Comparison of ENCODE assay signal across 10 cellular contexts in the genomic region with DNA sequence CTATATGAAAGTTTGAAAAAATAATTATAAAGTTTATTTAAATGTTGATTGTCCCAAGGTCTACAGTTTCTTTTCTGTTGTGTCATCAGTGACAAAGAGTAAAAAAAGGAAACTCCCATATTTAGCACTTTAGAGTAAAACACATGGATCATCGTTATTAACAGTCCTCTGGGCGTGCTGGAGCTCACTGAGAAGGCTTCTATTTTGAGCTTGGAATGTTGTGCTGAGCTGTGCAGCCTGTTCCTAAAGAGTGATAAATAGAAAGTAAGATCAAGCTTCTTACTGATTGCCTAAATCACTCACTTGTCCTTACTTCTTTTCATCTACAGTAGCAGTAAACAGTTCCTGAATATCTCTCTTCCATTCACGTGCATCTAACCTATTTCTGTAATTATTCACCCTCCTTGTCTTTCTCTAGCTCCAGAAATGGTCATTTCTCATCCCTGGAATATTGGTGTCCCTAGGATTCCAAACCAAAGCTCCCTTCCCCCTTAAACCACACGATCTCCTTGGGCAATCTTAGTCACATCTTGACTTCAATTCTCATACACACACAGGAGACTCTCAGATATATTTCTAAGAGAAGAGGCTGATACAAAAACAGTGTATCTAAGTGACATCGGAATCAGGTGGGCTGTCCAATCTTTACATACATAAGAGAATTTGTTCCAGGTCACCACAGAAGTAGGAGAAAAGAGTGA. TPM values are rescaled to one million over a fixed set of nuclear protein-coding genes. Genes with fewer than 3 reads are reported as not detected.
DNase-seq lines count a peak whose midpoint lies in the region; ATAC-seq lines count a peak whose summit lies in the region.
"Had no signal": no experiment of that assay in that cellular context is flagged by ENCODE, and none has a peak within 500 bp of the region (broad histone marks: within the 10 kb centered on the region; RNA-seq: fewer than 3 reads in every experiment).

No MANE protein-coding gene starts in this region.

- peak overlapping the region; percentile 51 for H3K4me3 ChIP-seq in adipocyte (ENCODE audit: low read length)
- no peak overlapping the region for H3K4me3 ChIP-seq in muscle layer of colon (ENCODE audit: low read depth in 1 of 2, low read length in 2 of 2)
- H3K4me3 ChIP-seq: body of pancreas had no signal

- H3K27me3 ChIP-seq in adipocyte (replicated peaks; ENCODE audit: control insufficient read depth, insufficient read depth, low read length) (no peaks in the 10 kb centered on the region), muscle layer of colon (ENCODE audit: control insufficient read depth in 1 of 2, insufficient read depth in 2 of 2, low read length in 2 of 2) (no peaks in the 10 kb centered on the region)
- H3K27me3 ChIP-seq: body of pancreas had no signal

- peaks cover 11% of the 10 kb centered on the region for H3K9me3 Mint-ChIP-seq in stimulated activated naive CD8-positive, alpha-beta T cell treated with anti-CD3 and anti-CD28 coated beads, Interleukin-15, Interleukin-2, amounts not matched to agents 100 ng/mL and 50 ng/mL, for 24 hours

- H3K9ac ChIP-seq in adipocyte (ENCODE audit: low read length), result no peak overlapping the region
- H3K9ac ChIP-seq in muscle layer of colon (ENCODE audit: low read length), result no peak overlapping the region

- peaks cover 85% of the 10 kb centered on the region for H3K36me3 Mint-ChIP-seq in stimulated activated naive CD8-positive, alpha-beta T cell treated with anti-CD3 and anti-CD28 coated beads, Interleukin-15, Interleukin-2, amounts not matched to agents 100 ng/mL and 50 ng/mL, for 24 hours (ENCODE audit: low read depth)
- H3K36me3 Mint-ChIP-seq: WTC11 had no signal

- peak overlapping the region; percentile 79 for H3K27ac Mint-ChIP-seq in stimulated activated naive CD8-positive, alpha-beta T cell treated with anti-CD3 and anti-CD28 coated beads, Interleukin-15, Interleukin-2, amounts not matched to agents 100 ng/mL and 50 ng/mL, for 24 hours
- H3K27ac Mint-ChIP-seq: WTC11 had no signal

- no peaks in the 10 kb centered on the region for H3K27me3 Mint-ChIP-seq in stimulated activated naive CD8-positive, alpha-beta T cell treated with anti-CD3 and anti-CD28 coated beads, Interleukin-15, Interleukin-2, amounts not matched to agents 100 ng/mL and 50 ng/mL, for 24 hours

- ATAC-seq in stimulated activated naive CD8-positive, alpha-beta T cell treated with anti-CD3 and anti-CD28 coated beads, Interleukin-15, Interleukin-2, amounts not matched to agents 100 U/mL and 50 U/mL, for 24 hours, result no peak
- no peak for ATAC-seq in GM19324 (IDR thresholded peaks at IDR 0.05; ENCODE audit: low FRiP score, unreplicated experiment)
- ATAC-seq: body of pancreas had no signal

- no peaks in the 10 kb centered on the region for H3K9me3 ChIP-seq in adipocyte (ENCODE audit: control insufficient read depth, low read length)
- no peaks in the 10 kb centered on the region for H3K9me3 ChIP-seq in muscle layer of colon (ENCODE audit: low read length)
- H3K9me3 ChIP-seq: body of pancreas had no signal

- H3K4me3 Mint-ChIP-seq in stimulated activated naive CD8-positive, alpha-beta T cell treated with anti-CD3 and anti-CD28 coated beads, Interleukin-15, Interleukin-2, amounts not matched to agents 100 ng/mL and 50 ng/mL, for 24 hours, result peak overlapping the region; percentile 35
- H3K4me3 Mint-ChIP-seq: WTC11 had no signal

- H3K4me1 ChIP-seq in adipocyte (ENCODE audit: control insufficient read depth, insufficient read depth, low read length) (peaks cover 10% of the 10 kb centered on the region), muscle layer of colon (ENCODE audit: insufficient read depth, low read length) (peaks cover 37% of the 10 kb centered on the region)
- H3K4me1 ChIP-seq: body of pancreas had no signal

- H3K27ac ChIP-seq in muscle layer of colon (ENCODE audit: low read depth, low read length), result peak overlapping the region; percentile 57
- H3K27ac ChIP-seq: body of pancreas had no signal

- no peak for DNase-seq in stimulated activated naive CD8-positive, alpha-beta T cell treated with anti-CD3 and anti-CD28 coated beads, Interleukin-15, Interleukin-2, amounts not matched to agents 100 U/mL and 50 U/mL, for 24 hours
- DNase-seq in adipocyte (ENCODE audit: low read depth), result peak; percentile 53
- DNase-seq in stimulated activated CD4-positive, alpha-beta T cell treated with anti-CD3 and anti-CD28 coated beads, Interleukin-4, amount 100 ng/mL, for 24 hours, result no peak
- DNase-seq in NCI-H345 treated with DMSO at 0.1 percent for 48 hours (lab: John Stamatoyannopoulos, UW; ENCODE audit: unreplicated experiment), result no peak
- DNase-seq in SK-N-DZ (ENCODE audit: low spot score), result no peak
- DNase-seq: body of pancreas had no signal

- H3K36me3 ChIP-seq in adipocyte (ENCODE audit: control insufficient read depth, insufficient read depth, low read length, severe bottlenecking), result no peaks in the 10 kb centered on the region
- no peaks in the 10 kb centered on the region for H3K36me3 ChIP-seq in muscle layer of colon (ENCODE audit: insufficient read depth, low read length)

- H3K4me1 Mint-ChIP-seq in stimulated activated naive CD8-positive, alpha-beta T cell treated with anti-CD3 and anti-CD28 coated beads, Interleukin-15, Interleukin-2, amounts not matched to agents 100 ng/mL and 50 ng/mL, for 24 hours (ENCODE audit: low read depth), result peaks cover 69% of the 10 kb centered on the region

RNA-seq across cellular contexts. Expression of gene GBP5, which starts 11.9 kb away (rescaled TPM):
- polyA plus RNA-seq in SK-N-DZ (2014; cell fraction: cytosol; rRNA removed), result not detected in 2 replicates
- not detected in 2 replicates for polyA plus RNA-seq in SK-N-DZ (2014; cell fraction: nucleus; rRNA removed)
